In genomic region chr5:140557136-140557805, GRCh38 we compare ENCODE assay signal across 1 cellular context.
TF ChIP-seq lines count a peak whose summit lies in the region.

SRA1 (minus strand) TSS chr5:140557473; CDS start chr5:140557452, 21 bp downstream.

TF ChIP-seq in HepG2, 621 proteins besides CTCF, POLR2A, EP300 and RAD21 (continued from another document and continues in another):
- TF ChIP-seq, protein P1, sequence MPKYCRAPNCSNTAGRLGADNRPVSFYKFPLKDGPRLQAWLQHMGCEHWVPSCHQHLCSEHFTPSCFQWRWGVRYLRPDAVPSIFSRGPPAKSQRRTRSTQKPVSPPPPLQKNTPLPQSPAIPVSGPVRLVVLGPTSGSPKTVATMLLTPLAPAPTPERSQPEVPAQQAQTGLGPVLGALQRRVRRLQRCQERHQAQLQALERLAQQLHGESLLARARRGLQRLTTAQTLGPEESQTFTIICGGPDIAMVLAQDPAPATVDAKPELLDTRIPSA (CRISPR knock-in tag; IDR thresholded peaks at IDR 0.05; ENCODE audit: borderline replicate concordance) = peak; percentile 80; the same call in 1 of the 2 replicates
- peak; percentile 66; the same call in 1 of the 2 replicates for TF ChIP-seq RXRB (CRISPR knock-in tag; IDR thresholded peaks at IDR 0.05; ENCODE audit: borderline replicate concordance)
- TF ChIP-seq, protein P2, sequence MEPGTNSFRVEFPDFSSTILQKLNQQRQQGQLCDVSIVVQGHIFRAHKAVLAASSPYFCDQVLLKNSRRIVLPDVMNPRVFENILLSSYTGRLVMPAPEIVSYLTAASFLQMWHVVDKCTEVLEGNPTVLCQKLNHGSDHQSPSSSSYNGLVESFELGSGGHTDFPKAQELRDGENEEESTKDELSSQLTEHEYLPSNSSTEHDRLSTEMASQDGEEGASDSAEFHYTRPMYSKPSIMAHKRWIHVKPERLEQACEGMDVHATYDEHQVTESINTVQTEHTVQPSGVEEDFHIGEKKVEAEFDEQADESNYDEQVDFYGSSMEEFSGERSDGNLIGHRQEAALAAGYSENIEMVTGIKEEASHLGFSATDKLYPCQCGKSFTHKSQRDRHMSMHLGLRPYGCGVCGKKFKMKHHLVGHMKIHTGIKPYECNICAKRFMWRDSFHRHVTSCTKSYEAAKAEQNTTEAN (CRISPR knock-in tag; conservative IDR thresholded peaks at IDR 0.05) = 0 out of 2 replicates have a peak, but pooled peaks have one; percentile 46
- TF ChIP-seq ZNF317 (CRISPR knock-in tag; IDR thresholded peaks at IDR 0.05) = peak; percentile 79
- TF ChIP-seq, protein P3, sequence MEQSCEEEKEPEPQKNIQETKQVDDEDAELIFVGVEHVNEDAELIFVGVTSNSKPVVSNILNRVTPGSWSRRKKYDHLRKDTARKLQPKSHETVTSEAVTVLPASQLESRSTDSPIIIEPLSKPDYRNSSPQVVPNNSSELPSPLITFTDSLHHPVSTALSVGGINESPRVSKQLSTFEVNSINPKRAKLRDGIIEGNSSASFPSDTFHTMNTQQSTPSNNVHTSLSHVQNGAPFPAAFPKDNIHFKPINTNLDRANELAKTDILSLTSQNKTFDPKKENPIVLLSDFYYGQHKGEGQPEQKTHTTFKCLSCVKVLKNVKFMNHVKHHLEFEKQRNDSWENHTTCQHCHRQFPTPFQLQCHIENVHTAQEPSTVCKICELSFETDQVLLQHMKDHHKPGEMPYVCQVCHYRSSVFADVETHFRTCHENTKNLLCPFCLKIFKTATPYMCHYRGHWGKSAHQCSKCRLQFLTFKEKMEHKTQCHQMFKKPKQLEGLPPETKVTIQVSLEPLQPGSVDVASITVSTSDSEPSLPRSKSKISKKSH (CRISPR knock-in tag; IDR thresholded peaks at IDR 0.05; ENCODE audit: borderline replicate concordance) = peak; percentile 60; the same call in 1 of the 2 replicates
- peak; percentile 17; the same call in 1 of the 2 replicates for TF ChIP-seq AHDC1 (CRISPR knock-in tag; IDR thresholded peaks at IDR 0.05; ENCODE audit: borderline replicate concordance)
- peak; percentile 15; the same call in 1 of the 2 replicates for TF ChIP-seq BHLHE40 (IDR thresholded peaks at IDR 0.05; ENCODE audit: low read length)
- TF ChIP-seq, protein P4, sequence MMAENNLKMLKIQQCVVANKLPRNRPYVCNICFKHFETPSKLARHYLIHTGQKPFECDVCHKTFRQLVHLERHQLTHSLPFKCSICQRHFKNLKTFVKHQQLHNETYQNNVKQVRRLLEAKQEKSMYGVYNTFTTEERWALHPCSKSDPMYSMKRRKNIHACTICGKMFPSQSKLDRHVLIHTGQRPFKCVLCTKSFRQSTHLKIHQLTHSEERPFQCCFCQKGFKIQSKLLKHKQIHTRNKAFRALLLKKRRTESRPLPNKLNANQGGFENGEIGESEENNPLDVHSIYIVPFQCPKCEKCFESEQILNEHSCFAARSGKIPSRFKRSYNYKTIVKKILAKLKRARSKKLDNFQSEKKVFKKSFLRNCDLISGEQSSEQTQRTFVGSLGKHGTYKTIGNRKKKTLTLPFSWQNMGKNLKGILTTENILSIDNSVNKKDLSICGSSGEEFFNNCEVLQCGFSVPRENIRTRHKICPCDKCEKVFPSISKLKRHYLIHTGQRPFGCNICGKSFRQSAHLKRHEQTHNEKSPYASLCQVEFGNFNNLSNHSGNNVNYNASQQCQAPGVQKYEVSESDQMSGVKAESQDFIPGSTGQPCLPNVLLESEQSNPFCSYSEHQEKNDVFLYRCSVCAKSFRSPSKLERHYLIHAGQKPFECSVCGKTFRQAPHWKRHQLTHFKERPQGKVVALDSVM (CRISPR knock-in tag; IDR thresholded peaks at IDR 0.05) = peak; percentile 51; the same call in 1 of the 2 replicates
- peak; percentile 48; the same call in 1 of the 2 replicates for TF ChIP-seq PHF21A (CRISPR knock-in tag; IDR thresholded peaks at IDR 0.05)
- TF ChIP-seq, protein P5, sequence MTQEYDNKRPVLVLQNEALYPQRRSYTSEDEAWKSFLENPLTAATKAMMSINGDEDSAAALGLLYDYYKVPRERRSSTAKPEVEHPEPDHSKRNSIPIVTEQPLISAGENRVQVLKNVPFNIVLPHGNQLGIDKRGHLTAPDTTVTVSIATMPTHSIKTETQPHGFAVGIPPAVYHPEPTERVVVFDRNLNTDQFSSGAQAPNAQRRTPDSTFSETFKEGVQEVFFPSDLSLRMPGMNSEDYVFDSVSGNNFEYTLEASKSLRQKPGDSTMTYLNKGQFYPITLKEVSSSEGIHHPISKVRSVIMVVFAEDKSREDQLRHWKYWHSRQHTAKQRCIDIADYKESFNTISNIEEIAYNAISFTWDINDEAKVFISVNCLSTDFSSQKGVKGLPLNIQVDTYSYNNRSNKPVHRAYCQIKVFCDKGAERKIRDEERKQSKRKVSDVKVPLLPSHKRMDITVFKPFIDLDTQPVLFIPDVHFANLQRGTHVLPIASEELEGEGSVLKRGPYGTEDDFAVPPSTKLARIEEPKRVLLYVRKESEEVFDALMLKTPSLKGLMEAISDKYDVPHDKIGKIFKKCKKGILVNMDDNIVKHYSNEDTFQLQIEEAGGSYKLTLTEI (CRISPR knock-in tag; conservative IDR thresholded peaks at IDR 0.05) = no peak
- peak; percentile 48; the same call in 1 of the 2 replicates for TF ChIP-seq ZNF414 (CRISPR knock-in tag; IDR thresholded peaks at IDR 0.05)
- no peak for TF ChIP-seq ZNF652 (CRISPR knock-in tag; IDR thresholded peaks at IDR 0.05; ENCODE audit: borderline replicate concordance, low read depth)
- TF ChIP-seq ZNF546 (CRISPR knock-in tag; conservative IDR thresholded peaks at IDR 0.05) = 0 out of 2 replicates have a peak, but pooled peaks have one; percentile 53
- TF ChIP-seq ZNF510 (CRISPR knock-in tag; IDR thresholded peaks at IDR 0.05; ENCODE audit: low read depth) = no peak
- TF ChIP-seq POLR2G (IDR thresholded peaks at IDR 0.05; ENCODE audit: low read depth, low read length) = peak; percentile 99
- TF ChIP-seq, protein P6, sequence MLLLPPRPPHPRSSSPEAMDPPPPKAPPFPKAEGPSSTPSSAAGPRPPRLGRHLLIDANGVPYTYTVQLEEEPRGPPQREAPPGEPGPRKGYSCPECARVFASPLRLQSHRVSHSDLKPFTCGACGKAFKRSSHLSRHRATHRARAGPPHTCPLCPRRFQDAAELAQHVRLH (CRISPR knock-in tag; IDR thresholded peaks at IDR 0.05; ENCODE audit: borderline replicate concordance, low read depth) = peak; percentile 54
- TF ChIP-seq PRDM4 (CRISPR knock-in tag; IDR thresholded peaks at IDR 0.05; ENCODE audit: borderline replicate concordance) = peak; percentile 82; the same call in 1 of the 2 replicates
- peak; percentile 73 for TF ChIP-seq XRCC5 (optimal IDR thresholded peaks at IDR 0.05; ENCODE audit: low read length)
- TF ChIP-seq, protein P7, sequence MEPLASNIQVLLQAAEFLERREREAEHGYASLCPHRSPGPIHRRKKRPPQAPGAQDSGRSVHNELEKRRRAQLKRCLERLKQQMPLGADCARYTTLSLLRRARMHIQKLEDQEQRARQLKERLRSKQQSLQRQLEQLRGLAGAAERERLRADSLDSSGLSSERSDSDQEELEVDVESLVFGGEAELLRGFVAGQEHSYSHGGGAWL (CRISPR knock-in tag; IDR thresholded peaks at IDR 0.05) = peak; percentile 90
- peak; percentile 98 for TF ChIP-seq POGK (CRISPR knock-in tag; conservative IDR thresholded peaks at IDR 0.05)
- peak; percentile 18; the same call in 1 of the 2 replicates for TF ChIP-seq TOPORS (CRISPR knock-in tag; IDR thresholded peaks at IDR 0.05)
- TF ChIP-seq, protein P8, sequence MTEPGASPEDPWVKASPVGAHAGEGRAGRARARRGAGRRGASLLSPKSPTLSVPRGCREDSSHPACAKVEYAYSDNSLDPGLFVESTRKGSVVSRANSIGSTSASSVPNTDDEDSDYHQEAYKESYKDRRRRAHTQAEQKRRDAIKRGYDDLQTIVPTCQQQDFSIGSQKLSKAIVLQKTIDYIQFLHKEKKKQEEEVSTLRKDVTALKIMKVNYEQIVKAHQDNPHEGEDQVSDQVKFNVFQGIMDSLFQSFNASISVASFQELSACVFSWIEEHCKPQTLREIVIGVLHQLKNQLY (CRISPR knock-in tag; IDR thresholded peaks at IDR 0.05) = no peak; the same call in 1 of the 2 replicates
- peak; percentile 88 for TF ChIP-seq KMT2B (CRISPR knock-in tag; IDR thresholded peaks at IDR 0.05)
- TF ChIP-seq, protein P9, sequence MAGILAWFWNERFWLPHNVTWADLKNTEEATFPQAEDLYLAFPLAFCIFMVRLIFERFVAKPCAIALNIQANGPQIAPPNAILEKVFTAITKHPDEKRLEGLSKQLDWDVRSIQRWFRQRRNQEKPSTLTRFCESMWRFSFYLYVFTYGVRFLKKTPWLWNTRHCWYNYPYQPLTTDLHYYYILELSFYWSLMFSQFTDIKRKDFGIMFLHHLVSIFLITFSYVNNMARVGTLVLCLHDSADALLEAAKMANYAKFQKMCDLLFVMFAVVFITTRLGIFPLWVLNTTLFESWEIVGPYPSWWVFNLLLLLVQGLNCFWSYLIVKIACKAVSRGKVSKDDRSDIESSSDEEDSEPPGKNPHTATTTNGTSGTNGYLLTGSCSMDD (CRISPR knock-in tag; IDR thresholded peaks at IDR 0.05) = no peak
- peak; percentile 84 for TF ChIP-seq ZMYM4 (CRISPR knock-in tag; IDR thresholded peaks at IDR 0.05)
- peak; percentile 70 for TF ChIP-seq RBM39 (IDR thresholded peaks at IDR 0.05; ENCODE audit: low read depth, low read length, poor library complexity, severe bottlenecking)
- TF ChIP-seq ETV5 (CRISPR knock-in tag; IDR thresholded peaks at IDR 0.05; ENCODE audit: borderline replicate concordance) = peak; percentile 96
